37 cellular contexts compared by ENCODE assay signal in genomic region chr6:168341280-168341679, GRCh38. TPM values are rescaled to one million over a fixed set of nuclear protein-coding genes. Genes with fewer than 3 reads are reported as not detected.
DNase-seq lines count a peak whose midpoint lies in the region; ATAC-seq and TF ChIP-seq lines count a peak whose summit lies in the region.
"Had no signal": no experiment of that assay in that cellular context is flagged by ENCODE, and none has a peak within 500 bp of the region (broad histone marks: within the 10 kb centered on the region; RNA-seq: fewer than 3 reads in every experiment).

No MANE protein-coding gene starts in this region.

- H3K27ac Mint-ChIP-seq in nephron progenitor cell, result peak overlapping the region; percentile 25
- H3K27ac Mint-ChIP-seq in osteocyte (ENCODE audit: unreplicated experiment), result no peak overlapping the region
- H3K27ac Mint-ChIP-seq: B cell; CD14-positive monocyte; CD4-positive, alpha-beta memory T cell; CD4-positive, alpha-beta T cell; CD4-positive, CD25-positive, alpha-beta regulatory T cell; CD8-positive, alpha-beta memory T cell; CD8-positive, alpha-beta T cell had no signal

- H3K4me1 Mint-ChIP-seq in nephron progenitor cell (peaks cover 41% of the 10 kb centered on the region), osteocyte (ENCODE audit: unreplicated experiment) (peaks cover 2% of the 10 kb centered on the region)
- H3K4me1 Mint-ChIP-seq: B cell; CD14-positive monocyte; CD4-positive, alpha-beta memory T cell; CD4-positive, CD25-positive, alpha-beta regulatory T cell; CD8-positive, alpha-beta memory T cell had no signal

- H3K27ac ChIP-seq in left lung (no peak overlapping the region), upper lobe of right lung (no peak overlapping the region)
- H3K27ac ChIP-seq: 22Rv1; A549; BLaER1; BLaER1 treated with 17β-estradiol and CSF1 and Interleukin-3, amounts not matched to agents 10 nM and 100 nM; C4-2B had no signal

- H3K4me1 ChIP-seq in left lung (no peaks in the 10 kb centered on the region), upper lobe of right lung (no peaks in the 10 kb centered on the region), HAP-1 (no peaks in the 10 kb centered on the region)
- H3K4me1 ChIP-seq: A549; BE2C; BLaER1; BLaER1 treated with 17β-estradiol and CSF1 and Interleukin-3, amounts not matched to agents 10 nM and 100 nM had no signal

- H3K9me3 Mint-ChIP-seq in nephron progenitor cell (peaks cover 17% of the 10 kb centered on the region), osteocyte (ENCODE audit: unreplicated experiment) (no peaks in the 10 kb centered on the region)
- H3K9me3 Mint-ChIP-seq: CD4-positive, alpha-beta T cell; CD8-positive, alpha-beta T cell had no signal

- peaks cover 26% of the 10 kb centered on the region for H3K27me3 Mint-ChIP-seq in nephron progenitor cell (ENCODE audit: low read depth, poor library complexity)
- peaks cover 12% of the 10 kb centered on the region for H3K27me3 Mint-ChIP-seq in osteocyte (ENCODE audit: unreplicated experiment)

- H3K36me3 Mint-ChIP-seq in nephron progenitor cell (ENCODE audit: low read depth), result peaks cover 5% of the 10 kb centered on the region
- no peaks in the 10 kb centered on the region for H3K36me3 Mint-ChIP-seq in osteocyte (ENCODE audit: unreplicated experiment)
- H3K36me3 Mint-ChIP-seq: CD14-positive monocyte; CD4-positive, alpha-beta memory T cell; CD4-positive, CD25-positive, alpha-beta regulatory T cell; CD8-positive, alpha-beta memory T cell; CD8-positive, alpha-beta T cell had no signal

- DNase-seq in left lung, result no peak
- no peak for DNase-seq in nephron progenitor cell
- DNase-seq in osteocyte (ENCODE audit: extremely low spot score, unreplicated experiment), result peak; percentile 27
- no peak for DNase-seq in upper lobe of right lung
- no peak for DNase-seq in HAP-1 (ENCODE audit: low spot score in 2 of 2)
- DNase-seq in NCI-H2171 treated with DMSO at 0.1 percent for 48 hours (lab: John Stamatoyannopoulos, UW), result no peak
- DNase-seq: 8988T; ACHN; AML-193; BE2C; C1 segment of cervical spinal cord; Caco-2; Calu3; CD4-positive, alpha-beta memory T cell; CD4-positive, alpha-beta T cell; CD4-positive, CD25-positive, alpha-beta regulatory T cell; CD8-positive, alpha-beta memory T cell; COR-L47; DMS 273 treated with DMSO at 0.1 percent for 48 hours; DMS153; DMS53; DMS79; DMS79 treated with DMSO at 0.1 percent for 48 hours; DND-41; EL had no signal

- H3K4me3 Mint-ChIP-seq in nephron progenitor cell (no peak overlapping the region), osteocyte (ENCODE audit: unreplicated experiment) (no peak overlapping the region)
- H3K4me3 Mint-ChIP-seq: B cell; CD14-positive monocyte; CD4-positive, alpha-beta memory T cell; CD4-positive, alpha-beta T cell; CD4-positive, CD25-positive, alpha-beta regulatory T cell; CD8-positive, alpha-beta memory T cell; CD8-positive, alpha-beta T cell had no signal

- no peaks in the 10 kb centered on the region for H3K36me3 ChIP-seq in left lung
- no peaks in the 10 kb centered on the region for H3K36me3 ChIP-seq in upper lobe of right lung
- H3K36me3 ChIP-seq in HAP-1 (replicated peaks), result no peaks in the 10 kb centered on the region
- H3K36me3 ChIP-seq: BE2C; BLaER1; BLaER1 treated with 17β-estradiol and CSF1 and Interleukin-3, amounts not matched to agents 10 nM and 100 nM had no signal

- H3K4me3 ChIP-seq in left lung (no peak overlapping the region), upper lobe of right lung (no peak overlapping the region), HAP-1 (no peak overlapping the region)
- H3K4me3 ChIP-seq: A549; BLaER1; BLaER1 treated with 17β-estradiol and CSF1 and Interleukin-3, amounts not matched to agents 10 nM and 100 nM had no signal

- intact Hi-C loops in left lung (cut with DNase I) (no loop called here), upper lobe of right lung (cut with DNase I) (no loop called here)

- in situ Hi-C loops in HAP-1 (cut with MboI; ENCODE audit: low sequenced_read_pairs), result no loop called here

- no peaks in the 10 kb centered on the region for H3K9me3 ChIP-seq in left lung
- H3K9me3 ChIP-seq in upper lobe of right lung, result no peaks in the 10 kb centered on the region
- H3K9me3 ChIP-seq in HAP-1, result no peaks in the 10 kb centered on the region
- H3K9me3 ChIP-seq: A549, BE2C, Caco-2 had no signal

- ATAC-seq in left lung, result peak; percentile 42
- peak; percentile 50 for ATAC-seq in upper lobe of right lung
- ATAC-seq in HG03108 (IDR thresholded peaks at IDR 0.05; ENCODE audit: unreplicated experiment), result no peak
- ATAC-seq in GM18502 (IDR thresholded peaks at IDR 0.05; ENCODE audit: poor library complexity, unreplicated experiment), result no peak
- ATAC-seq: A549; CD8-positive, alpha-beta T cell had no signal

- TF ChIP-seq CTCF in left lung (IDR thresholded peaks at IDR 0.05), result no peak
- TF ChIP-seq CTCF in nephron progenitor cell (IDR thresholded peaks at IDR 0.05), result no peak
- TF ChIP-seq CTCF in osteocyte (IDR thresholded peaks at IDR 0.05), result no peak
- TF ChIP-seq CTCF in upper lobe of right lung (IDR thresholded peaks at IDR 0.05), result no peak

- H3K27me3 ChIP-seq in left lung, result peaks cover 0 to 13% of the 10 kb centered on the region in 2 donors
- peaks cover 8% of the 10 kb centered on the region for H3K27me3 ChIP-seq in upper lobe of right lung
- no peaks in the 10 kb centered on the region for H3K27me3 ChIP-seq in HAP-1 (ENCODE audit: low read depth)
- H3K27me3 ChIP-seq: BE2C had no signal

RNA-seq across cellular contexts. Expression of gene DACT2, which starts 21.7 kb away (rescaled TPM):
- total RNA-seq in left lung, result 1 to 10 TPM; 1.4 to 1.6 TPM
- 0.94 and 1.4 TPM in 2 replicates for total RNA-seq in osteocyte
- total RNA-seq in upper lobe of right lung, result 2.5 TPM
- total RNA-seq: A172; B cell; Calu3; CD4-positive, alpha-beta memory T cell; CD4-positive, alpha-beta T cell; CD4-positive, CD25-positive, alpha-beta regulatory T cell; CD8-positive, alpha-beta memory T cell; CD8-positive, alpha-beta T cell; Daoy had no signal

Comparison
In these comparisons a context has a peak if more than half of its experiments do, and no peak if none do; other contexts are left out.
1. ATAC-seq: peak in left lung (single experiment) and upper lobe of right lung (single experiment); none in HG03108 (single experiment) and GM18502 (single experiment).